In genomic region chr13:63567031-63567430, GRCh38 we compare ENCODE assay signal across 28 cellular contexts.
"Had no signal": no experiment of that assay in that cellular context is flagged by ENCODE, and none has a peak within 500 bp of the region (broad histone marks: within the 10 kb centered on the region; RNA-seq: fewer than 3 reads in every experiment).

No MANE protein-coding gene starts in this region.

- H3K36me3 Mint-ChIP-seq: activated naive CD4-positive, alpha-beta T cell treated with anti-CD3 and anti-CD28 coated beads, Interleukin-2, amount 10 ng/mL, durations not matched to agents 7 days and 5 days; activated naive CD8-positive, alpha-beta T cell; WTC11 had no signal

- H3K27me3 Mint-ChIP-seq: activated CD8-positive, alpha-beta T cell treated with anti-CD3 and anti-CD28 coated beads for 36 hours; activated naive CD4-positive, alpha-beta T cell treated with anti-CD3 and anti-CD28 coated beads, Interleukin-2, amount 10 ng/mL, durations not matched to agents 7 days and 5 days; activated naive CD8-positive, alpha-beta T cell; central memory CD8-positive, alpha-beta T cell; dendritic cell treated with granulocyte-macrophage colony-stimulating factor and Interleukin-4, amounts not matched to agents 40 ng/mL and 50 ng/mL, for 4 days; effector memory CD8-positive, alpha-beta T cell had no signal

- H3K4me3 Mint-ChIP-seq: activated CD8-positive, alpha-beta T cell treated with anti-CD3 and anti-CD28 coated beads for 36 hours; activated naive CD4-positive, alpha-beta T cell treated with anti-CD3 and anti-CD28 coated beads, Interleukin-2, amount 10 ng/mL, durations not matched to agents 7 days and 5 days; activated naive CD8-positive, alpha-beta T cell; activated T-cell treated with anti-CD3 and anti-CD28 coated beads, Interleukin-2, amount 50 U/mL, for 4 hours; central memory CD8-positive, alpha-beta T cell; dendritic cell treated with granulocyte-macrophage colony-stimulating factor and Interleukin-4, amounts not matched to agents 40 ng/mL and 50 ng/mL, for 4 days; effector memory CD8-positive, alpha-beta T cell; WTC11 had no signal

- H3K27me3 ChIP-seq: brain microvascular endothelial cell, esophagus squamous epithelium had no signal

- H3K4me1 Mint-ChIP-seq: activated naive CD4-positive, alpha-beta T cell treated with anti-CD3 and anti-CD28 coated beads, Interleukin-2, amount 10 ng/mL, durations not matched to agents 7 days and 5 days; central memory CD8-positive, alpha-beta T cell; WTC11 had no signal

- H3K36me3 ChIP-seq: brain microvascular endothelial cell, esophagus squamous epithelium had no signal

- H3K9me3 Mint-ChIP-seq: central memory CD8-positive, alpha-beta T cell; WTC11 had no signal

- H3K4me1 ChIP-seq: esophagus squamous epithelium had no signal

- H3K4me3 ChIP-seq: coronary artery, dorsolateral prefrontal cortex, esophagus squamous epithelium had no signal

- ATAC-seq: activated CD8-positive, alpha-beta T cell treated with anti-CD3 and anti-CD28 coated beads for 36 hours; activated T-cell treated with anti-CD3 and anti-CD28 coated beads, Interleukin-2, amount 50 U/mL, for 4 hours; effector memory CD8-positive, alpha-beta T cell; WTC11 had no signal

- DNase-seq: activated CD4-positive, alpha-beta T cell treated with anti-CD3 and anti-CD28 coated beads for 1 hour; activated CD4-positive, alpha-beta T cell treated with anti-CD3 and anti-CD28 coated beads for 48 hours; activated CD4-positive, alpha-beta T cell treated with anti-CD3 and anti-CD28 coated beads, Interleukin-2, amount 50 U/mL, for 1 hour; activated CD4-positive, alpha-beta T cell treated with anti-CD3 and anti-CD28 coated beads, Interleukin-2, amount 50 U/mL, for 48 hours; activated CD8-positive, alpha-beta memory T cell treated with anti-CD3 and anti-CD28 coated beads for 24 hours; activated CD8-positive, alpha-beta T cell treated with anti-CD3 and anti-CD28 coated beads for 36 hours; activated gamma-delta T cell; activated naive CD4-positive, alpha-beta T cell; activated naive CD4-positive, alpha-beta T cell treated with anti-CD3 and anti-CD28 coated beads, Interleukin-2, amount 10 ng/mL, durations not matched to agents 7 days and 5 days; activated T-cell treated with anti-CD3 and anti-CD28 coated beads, Interleukin-2, amount 50 U/mL, for 4 hours; amniotic stem cell; anterior cingulate cortex; brain microvascular endothelial cell; dorsolateral prefrontal cortex; effector CD4-positive, alpha-beta T cell; effector memory CD8-positive, alpha-beta T cell; esophagus squamous epithelium; foreskin fibroblast; head of caudate nucleus; T-helper 2 cell had no signal

- H3K27ac ChIP-seq: brain microvascular endothelial cell, coronary artery, dorsolateral prefrontal cortex, epithelial cell of prostate, esophagus squamous epithelium, VCaP had no signal

- H3K27ac Mint-ChIP-seq: activated CD8-positive, alpha-beta T cell treated with anti-CD3 and anti-CD28 coated beads for 36 hours; activated naive CD4-positive, alpha-beta T cell treated with anti-CD3 and anti-CD28 coated beads, Interleukin-2, amount 10 ng/mL, durations not matched to agents 7 days and 5 days; activated naive CD8-positive, alpha-beta T cell; activated T-helper 2 cell treated with anti-CD3 and anti-CD28 coated beads, Interferon-gamma antibody, Interleukin-2, Interleukin-4, amounts not matched to agents 10 μg/mL and 5 μg/mL and 100 μg/mL, durations not matched to agents 14 hours and 24 hours and 36 hours; dendritic cell treated with granulocyte-macrophage colony-stimulating factor and Interleukin-4, amounts not matched to agents 40 ng/mL and 50 ng/mL, for 4 days; effector memory CD8-positive, alpha-beta T cell; WTC11 had no signal
